In the genomic region with DNA sequence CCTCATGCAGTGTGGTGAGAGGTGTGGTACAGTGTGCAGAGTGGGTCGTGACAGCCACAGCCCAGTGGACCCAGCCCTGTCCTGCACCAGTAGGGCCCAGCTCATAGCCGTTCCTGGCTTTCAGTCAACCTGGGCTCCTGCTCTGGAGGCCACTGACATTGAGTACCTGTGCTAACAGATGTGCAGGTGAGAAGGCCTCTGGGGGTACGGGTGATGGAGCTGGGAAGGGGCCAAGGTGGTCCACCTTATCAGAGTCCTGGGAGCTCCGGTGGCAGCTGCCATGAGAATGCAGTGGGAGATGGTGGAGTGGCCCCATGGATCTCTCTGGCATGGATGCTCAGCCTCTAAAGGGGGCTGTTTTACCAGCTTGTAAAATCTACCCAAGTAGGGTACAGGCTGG, we compare ENCODE assay signal across 29 cellular contexts. TPM values are rescaled to one million over a fixed set of nuclear protein-coding genes. Genes with fewer than 3 reads are reported as not detected.
"Had no signal": no experiment of that assay in that cellular context is flagged by ENCODE, and none has a peak within 500 bp of the region (broad histone marks: within the 10 kb centered on the region; RNA-seq: fewer than 3 reads in every experiment).

No MANE protein-coding gene starts in this region.

- H2AFZ ChIP-seq: hepatocyte, neural progenitor cell had no signal

- H3K4me2 ChIP-seq: hepatocyte, neural progenitor cell had no signal

- H3K9me3 ChIP-seq: gastrocnemius medialis, left lung, prostate gland, right atrium auricular region, thoracic aorta, tibial nerve, upper lobe of left lung had no signal

- ATAC-seq: esophagus mucosa; gastrocnemius medialis; left cardiac atrium; left lung; naive thymus-derived CD4-positive, alpha-beta T cell; sciatic nerve; stimulated activated naive B cell treated with anti-CD40 and anti-IgM and Interleukin-4, amounts not matched to agents 10 μg/mL and 1 μg/mL and 100 μg/mL, for 72 hours had no signal

- H3K27ac ChIP-seq: dorsolateral prefrontal cortex, epithelial cell of prostate, gastrocnemius medialis, hepatocyte, left lung, neural progenitor cell, prostate gland, right atrium auricular region, thoracic aorta, tibial nerve, upper lobe of left lung had no signal

- H3K79me2 ChIP-seq: hepatocyte had no signal

- H3K4me3 ChIP-seq: dorsolateral prefrontal cortex, gastrocnemius medialis, hepatocyte, left lung, neural progenitor cell, prostate gland, right atrium auricular region, thoracic aorta, tibial nerve, upper lobe of left lung had no signal

- DNase-seq: dorsolateral prefrontal cortex; effector CD4-positive, alpha-beta T cell; foreskin fibroblast; gastrocnemius medialis; left cardiac atrium; left lung; mesenchymal stem cell; midbrain; naive thymus-derived CD4-positive, alpha-beta T cell; stimulated activated CD4-positive, alpha-beta T cell treated with anti-CD3 and anti-CD28 coated beads, Interleukin-4, amount 100 ng/mL, for 4 hours; stimulated activated naive B cell treated with anti-CD40 and anti-IgM and Interleukin-4, amounts not matched to agents 10 μg/mL and 1 μg/mL and 100 μg/mL, for 72 hours; upper lobe of left lung had no signal

- H3K4me1 ChIP-seq: gastrocnemius medialis, left lung, prostate gland had no signal

- H3K36me3 ChIP-seq: gastrocnemius medialis, left lung, neural progenitor cell, prostate gland, right atrium auricular region, thoracic aorta, tibial nerve, upper lobe of left lung had no signal

- H3K36me3 Mint-ChIP-seq: naive thymus-derived CD4-positive, alpha-beta T cell; neural progenitor cell; stimulated activated naive B cell treated with anti-CD40 and anti-IgM and Interleukin-4, amounts not matched to agents 10 μg/mL and 1 μg/mL and 100 μg/mL, for 72 hours had no signal

- H3K27ac Mint-ChIP-seq: naive thymus-derived CD4-positive, alpha-beta T cell; nephron; neural progenitor cell; stimulated activated naive B cell treated with anti-CD40 and anti-IgM and Interleukin-4, amounts not matched to agents 10 μg/mL and 1 μg/mL and 100 μg/mL, for 72 hours; stimulated activated naive CD8-positive, alpha-beta T cell treated with anti-CD3 and anti-CD28 coated beads, Interleukin-15, Interleukin-2, amounts not matched to agents 100 ng/mL and 50 ng/mL, for 24 hours had no signal

- H3K4me3 Mint-ChIP-seq: naive thymus-derived CD4-positive, alpha-beta T cell; nephron; neural progenitor cell; stimulated activated naive B cell treated with anti-CD40 and anti-IgM and Interleukin-4, amounts not matched to agents 10 μg/mL and 1 μg/mL and 100 μg/mL, for 72 hours; stimulated activated naive CD8-positive, alpha-beta T cell treated with anti-CD3 and anti-CD28 coated beads, Interleukin-15, Interleukin-2, amounts not matched to agents 100 ng/mL and 50 ng/mL, for 24 hours had no signal

- H3K27me3 Mint-ChIP-seq: stimulated activated naive CD8-positive, alpha-beta T cell treated with anti-CD3 and anti-CD28 coated beads, Interleukin-15, Interleukin-2, amounts not matched to agents 100 ng/mL and 50 ng/mL, for 24 hours had no signal

- H3K27me3 ChIP-seq: dorsolateral prefrontal cortex, gastrocnemius medialis, left lung, right atrium auricular region, tibial nerve, upper lobe of left lung had no signal

- FAIRE-seq: colon, islet of Langerhans, urothelium cell line had no signal

- H3K9ac ChIP-seq: neural progenitor cell had no signal

- H3K9me3 Mint-ChIP-seq: naive thymus-derived CD4-positive, alpha-beta T cell; nephron; neural progenitor cell; stimulated activated naive B cell treated with anti-CD40 and anti-IgM and Interleukin-4, amounts not matched to agents 10 μg/mL and 1 μg/mL and 100 μg/mL, for 72 hours; stimulated activated naive CD8-positive, alpha-beta T cell treated with anti-CD3 and anti-CD28 coated beads, Interleukin-15, Interleukin-2, amounts not matched to agents 100 ng/mL and 50 ng/mL, for 24 hours had no signal

RNA-seq across cellular contexts. Expression of gene RAMP3, which starts 40.0 kb away (rescaled TPM):
- total RNA-seq: glomerular endothelial cell, hepatocyte, kidney epithelial cell, osteocyte had no signal
- polyA plus RNA-seq: hepatocyte; naive thymus-derived CD4-positive, alpha-beta T cell had no signal
